8 cellular contexts compared by ENCODE assay signal in the genomic region with DNA sequence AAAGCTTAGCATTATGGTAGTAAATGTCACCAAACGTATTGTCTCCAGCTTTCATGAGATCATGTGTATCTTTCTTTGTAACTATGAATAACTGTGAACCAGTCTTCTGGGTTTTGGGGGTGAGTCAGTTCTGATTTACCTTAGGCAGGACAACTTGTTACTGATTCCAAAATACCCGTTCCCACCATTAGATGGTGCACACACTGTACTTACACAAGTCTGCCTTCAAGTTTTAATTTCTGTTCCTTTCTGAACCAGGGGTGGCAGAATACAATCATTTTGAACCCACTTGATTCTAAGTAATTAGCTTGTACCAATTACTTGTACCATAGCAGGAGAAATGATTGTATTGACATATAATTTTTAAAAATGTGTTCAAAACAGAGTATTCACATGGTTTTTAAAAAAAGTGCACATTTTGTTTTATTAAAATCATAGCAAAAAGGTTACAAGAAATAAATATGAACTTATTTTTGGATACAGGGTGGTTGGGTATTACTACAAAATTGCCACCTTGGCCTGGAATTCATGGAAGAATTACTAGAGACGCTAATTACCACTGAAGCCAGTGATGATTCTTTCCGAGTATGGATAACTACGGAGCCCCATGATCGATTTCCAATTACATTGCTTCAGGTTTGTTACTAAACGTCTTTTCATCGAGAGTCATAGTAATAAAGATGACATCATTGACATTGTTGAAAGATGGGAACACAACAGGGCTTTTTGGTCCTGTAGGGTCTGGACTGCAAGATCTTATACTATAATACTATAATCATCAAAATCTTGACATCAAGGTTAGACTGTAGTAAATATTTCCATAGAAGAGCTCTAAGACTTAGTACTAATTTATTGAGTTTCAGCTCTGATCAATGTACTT.
DNase-seq lines count a peak whose midpoint lies in the region; ATAC-seq and TF ChIP-seq lines count a peak whose summit lies in the region.

No MANE protein-coding gene starts in this region.

- no peak overlapping the region for H2AFZ ChIP-seq in Karpas-422 (ENCODE audit: low read length)

- H3K4me2 ChIP-seq in Karpas-422 (ENCODE audit: low read depth, low read length, poor library complexity, severe bottlenecking) = no peak overlapping the region

- H3K4me3 ChIP-seq in Karpas-422 (ENCODE audit: low read length) (no peak overlapping the region), Peyer's patch (no peak overlapping the region), colonic mucosa (no peak overlapping the region), right lobe of liver (no peak overlapping the region)

- H3K9me2 ChIP-seq in Karpas-422 (replicated peaks; ENCODE audit: insufficient read depth, low read length) = no peaks in the 10 kb centered on the region

- peak; percentile 12 for DNase-seq in stimulated activated CD4-positive, alpha-beta T cell treated with anti-CD3 and anti-CD28 coated beads, Interleukin-1b, Interleukin-23, amount 100 ng/mL, for 48 hours
- no peak for DNase-seq in stimulated activated CD4-positive, alpha-beta T cell treated with anti-CD3 and anti-CD28 coated beads, Interleukin-4, amount 100 ng/mL, for 1 hour
- DNase-seq in Karpas-422 (peak; percentile 83), Peyer's patch (no peak), colonic mucosa (no peak), right lobe of liver (no peak), OCI-M2 (lab: John Stamatoyannopoulos, UW; ENCODE audit: unreplicated experiment) (no peak)

- H3K4me1 ChIP-seq in Karpas-422 (ENCODE audit: low read length) = no peaks in the 10 kb centered on the region
- H3K4me1 ChIP-seq in Peyer's patch = no peaks in the 10 kb centered on the region
- no peaks in the 10 kb centered on the region for H3K4me1 ChIP-seq in colonic mucosa
- H3K4me1 ChIP-seq in right lobe of liver = peaks cover 0 to 30% (median 13%) of the 10 kb centered on the region in 4 donors

- ATAC-seq in right lobe of liver = peak; percentile 70 to 83 (median 74)
- ATAC-seq in HG03378 (IDR thresholded peaks at IDR 0.05; ENCODE audit: unreplicated experiment) = no peak

- peak in 5 of 6 experiments; percentile 34 to 70 (median 67) for TF ChIP-seq CTCF in Peyer's patch (IDR thresholded peaks at IDR 0.05)
- TF ChIP-seq CTCF in colonic mucosa (IDR thresholded peaks at IDR 0.05) = peak; percentile 39
- TF ChIP-seq CTCF in right lobe of liver (IDR thresholded peaks at IDR 0.05) = peak; percentile 68 to 84 (median 74)

- intact Hi-C loops in colonic mucosa (cut with DNase I) (loop anchor here (10.0 kb wide), 2 partner anchors 181 to 341 kb away; partner anchors contain the start of gene KCNK17), right lobe of liver (cut with DNase I) (loop anchor here in 1 of 2 donors (10.0 kb wide), 1 partner anchor 331 kb away; no protein-coding TSS in a partner anchor)

- H3K9ac ChIP-seq in Karpas-422 (ENCODE audit: low read length) (no peak overlapping the region), colonic mucosa (ENCODE audit: low read depth in 2 of 2, low read length in 2 of 2) (no peak overlapping the region)

- H3K36me3 ChIP-seq in Karpas-422 (ENCODE audit: insufficient read depth, low read length) (no peaks in the 10 kb centered on the region), Peyer's patch (no peaks in the 10 kb centered on the region), colonic mucosa (no peaks in the 10 kb centered on the region), right lobe of liver (no peaks in the 10 kb centered on the region)

- TF ChIP-seq POLR2A in Peyer's patch (IDR thresholded peaks at IDR 0.05) (no peak), right lobe of liver (IDR thresholded peaks at IDR 0.05) (no peak)

- 57% methylated on average over 8 of the region's 8 CpGs for WGBS in right lobe of liver (ENCODE audit: insufficient coverage, low coverage, low lambda C conversion rate, missing lambda C conversion rate)

- H4K20me1 ChIP-seq in Karpas-422 (ENCODE audit: insufficient read depth, low read depth, low read length) = no peaks in the 10 kb centered on the region

- H3K27me3 ChIP-seq in Karpas-422 (ENCODE audit: low read length) (no peaks in the 10 kb centered on the region), Peyer's patch (no peaks in the 10 kb centered on the region), colonic mucosa (peaks cover 5% of the 10 kb centered on the region), right lobe of liver (peaks cover 0 to 2% of the 10 kb centered on the region in 2 donors)

- no peaks in the 10 kb centered on the region for H3K79me2 ChIP-seq in Karpas-422 (ENCODE audit: low read length)

- H3K9me3 ChIP-seq in Karpas-422 (ENCODE audit: low read length) (no peaks in the 10 kb centered on the region), Peyer's patch (no peaks in the 10 kb centered on the region), colonic mucosa (no peaks in the 10 kb centered on the region), right lobe of liver (no peaks in the 10 kb centered on the region)

- H3K27ac ChIP-seq in Karpas-422 (ENCODE audit: low read length) (no peak overlapping the region), Peyer's patch (no peak overlapping the region), colonic mucosa (no peak overlapping the region), right lobe of liver (no peak overlapping the region)

Comparison
In these comparisons a context has a peak if more than half of its experiments do, and no peak if none do; other contexts are left out.
1. DNase-seq: peak in stimulated activated CD4-positive, alpha-beta T cell treated with anti-CD3 and anti-CD28 coated beads, Interleukin-1b, Interleukin-23, amount 100 ng/mL, for 48 hours (single experiment) and Karpas-422 (single experiment); none in stimulated activated CD4-positive, alpha-beta T cell treated with anti-CD3 and anti-CD28 coated beads, Interleukin-4, amount 100 ng/mL, for 1 hour (single experiment), Peyer's patch (0 of 3), colonic mucosa (single experiment), right lobe of liver (0 of 3) and OCI-M2 (single experiment).
2. Peak in every context shown above with its lines, with median percentiles within 50 percentile points of each other: CTCF ChIP-seq.